In the genomic region with DNA sequence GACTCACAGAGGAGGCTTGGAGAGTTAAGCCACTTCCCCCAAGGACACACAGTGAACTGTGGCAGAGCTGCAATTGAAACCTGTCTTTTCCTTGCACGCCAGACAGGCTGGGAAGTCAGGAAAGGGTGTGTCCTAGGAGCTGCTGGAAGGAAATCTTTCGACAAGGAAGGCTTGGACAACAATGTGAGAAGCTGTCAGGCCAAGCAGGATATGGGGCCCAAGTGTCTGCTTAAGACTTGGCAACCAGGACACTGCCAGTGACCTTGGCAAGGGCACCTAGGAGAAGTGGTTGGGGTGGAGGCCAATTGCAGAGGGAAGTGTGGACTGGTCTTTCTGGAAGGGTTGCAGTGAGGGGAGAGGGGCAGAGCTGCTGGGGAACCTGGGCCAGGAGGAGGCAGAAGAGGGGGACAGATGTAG, we compare ENCODE assay signal across 10 cellular contexts. TPM values are rescaled to one million over a fixed set of nuclear protein-coding genes. Genes with fewer than 3 reads are reported as not detected.
DNase-seq lines count a peak whose midpoint lies in the region; ATAC-seq, FAIRE-seq and TF ChIP-seq lines count a peak whose summit lies in the region.
"Had no signal": no experiment of that assay in that cellular context is flagged by ENCODE, and none has a peak within 500 bp of the region (broad histone marks: within the 10 kb centered on the region; RNA-seq: fewer than 3 reads in every experiment).

No MANE protein-coding gene starts in this region.

- 18% methylated on average over 2 of the region's 2 CpGs for WGBS in right cardiac atrium

- intact Hi-C loops in right cardiac atrium (cut with DNase I), result no loop called here

- H3K27ac Mint-ChIP-seq in stimulated activated memory B cell treated with anti-CD40 and anti-IgM and Interleukin-4, amounts not matched to agents 10 μg/mL and 1 μg/mL and 100 μg/mL, for 72 hours, result no peak overlapping the region

- DNase-seq in HTR-8/SVneo (ENCODE audit: insufficient read length, low spot score) (no peak), WERI-Rb-1 (peak; percentile 42), right cardiac atrium (peak; percentile 53 to 76 (median 69)), RKO (ENCODE audit: low spot score) (no peak)
- DNase-seq: NCI-H526; stimulated activated CD4-positive, alpha-beta T cell treated with anti-CD3 and anti-CD28 coated beads, Interleukin-1b, Interleukin-23, amount 100 ng/mL, for 48 hours had no signal

- TF ChIP-seq CTCF in WERI-Rb-1 (IDR thresholded peaks at IDR 0.05; ENCODE audit: low read depth, low read length), result no peak

- no peaks in the 10 kb centered on the region for H3K36me3 Mint-ChIP-seq in stimulated activated memory B cell treated with anti-CD40 and anti-IgM and Interleukin-4, amounts not matched to agents 10 μg/mL and 1 μg/mL and 100 μg/mL, for 72 hours

- H3K27me3 Mint-ChIP-seq in stimulated activated memory B cell treated with anti-CD40 and anti-IgM and Interleukin-4, amounts not matched to agents 10 μg/mL and 1 μg/mL and 100 μg/mL, for 72 hours, result no peaks in the 10 kb centered on the region

- H3K27me3 ChIP-seq in WERI-Rb-1 (ENCODE audit: insufficient read depth, low read depth, severe bottlenecking) (no peaks in the 10 kb centered on the region), right cardiac atrium (ENCODE audit: control insufficient read depth, insufficient read depth) (no peaks in the 10 kb centered on the region)

- H3K36me3 ChIP-seq in WERI-Rb-1, result no peaks in the 10 kb centered on the region; the same call in 1 of the 2 replicates

- peak; percentile 74 for FAIRE-seq in HTR-8/SVneo (lab: Jason Lieb, UNC)

- no peak overlapping the region for H3K4me3 Mint-ChIP-seq in stimulated activated memory B cell treated with anti-CD40 and anti-IgM and Interleukin-4, amounts not matched to agents 10 μg/mL and 1 μg/mL and 100 μg/mL, for 72 hours

- H3K4me1 Mint-ChIP-seq in stimulated activated memory B cell treated with anti-CD40 and anti-IgM and Interleukin-4, amounts not matched to agents 10 μg/mL and 1 μg/mL and 100 μg/mL, for 72 hours, result peaks cover 39% of the 10 kb centered on the region

- H3K4me1 ChIP-seq in right cardiac atrium (ENCODE audit: control insufficient read depth, insufficient read depth, low read length), result peaks cover 16% of the 10 kb centered on the region

- H3K27ac ChIP-seq in WERI-Rb-1 (peak overlapping the region; percentile 84), right cardiac atrium (ENCODE audit: low read length) (peak overlapping the region; percentile 22), skin epidermis (peak overlapping the region in 14 of 21 experiments; percentile 1 to 90 (median 66))

- no peaks in the 10 kb centered on the region for H3K9me3 Mint-ChIP-seq in stimulated activated memory B cell treated with anti-CD40 and anti-IgM and Interleukin-4, amounts not matched to agents 10 μg/mL and 1 μg/mL and 100 μg/mL, for 72 hours

- H3K9me3 ChIP-seq in WERI-Rb-1 (ENCODE audit: severe bottlenecking) (no peaks in the 10 kb centered on the region), right cardiac atrium (ENCODE audit: control insufficient read depth, low read length) (no peaks in the 10 kb centered on the region)

- H3K4me3 ChIP-seq in WERI-Rb-1 (ENCODE audit: low read depth, low read length) (no peak overlapping the region), right cardiac atrium (ENCODE audit: low read length) (no peak overlapping the region), skin epidermis (no peak overlapping the region)

- ATAC-seq in right cardiac atrium (peak; percentile 12 to 44), HG03439 (IDR thresholded peaks at IDR 0.05; ENCODE audit: unreplicated experiment) (no peak), GM21390 (IDR thresholded peaks at IDR 0.05; ENCODE audit: unreplicated experiment) (no peak)
- ATAC-seq in stimulated activated memory B cell treated with anti-CD40 and anti-IgM and Interleukin-4, amounts not matched to agents 10 μg/mL and 1 μg/mL and 100 μg/mL, for 72 hours, result no peak

RNA-seq across cellular contexts. Expression of a gene that starts 2.1 kb away (rescaled TPM):
- total RNA-seq in right cardiac atrium, result 1 to 10 TPM; 4.2 to 6.7 (median 6.0) TPM
- polyA plus RNA-seq in right cardiac atrium, result 4.5 TPM

RNA-seq across cellular contexts. Expression of a gene that starts 21.3 kb away (rescaled TPM):
- total RNA-seq in right cardiac atrium, result 1 to 10 TPM in 3 of 4 donors, under 1 TPM in 1; 0.74 to 3.8 (median 1.4) TPM
- 1.1 TPM for polyA plus RNA-seq in right cardiac atrium

RNA-seq across cellular contexts. Expression of a gene that starts 48.9 kb away (rescaled TPM):
- total RNA-seq in right cardiac atrium, result 10 to 100 TPM; 24.7 to 33.5 (median 27.1) TPM
- polyA plus RNA-seq in right cardiac atrium, result 13.9 TPM

Comparison
In these comparisons a context has a peak if more than half of its experiments do, and no peak if none do; other contexts are left out.
1. DNase-seq: peak in WERI-Rb-1 (single experiment) and right cardiac atrium (3 of 3); none in HTR-8/SVneo (single experiment) and RKO (single experiment).
2. H3K27ac ChIP-seq: peak in every context shown above with its lines; median percentile 84 in WERI-Rb-1; 66 in skin epidermis; 22 in right cardiac atrium.
3. ATAC-seq: peak in right cardiac atrium (2 of 2); none in HG03439 (single experiment), stimulated activated memory B cell treated with anti-CD40 and anti-IgM and Interleukin-4, amounts not matched to agents 10 μg/mL and 1 μg/mL and 100 μg/mL, for 72 hours (single experiment) and GM21390 (single experiment).